8 cellular contexts compared by ENCODE assay signal in the genomic region with DNA sequence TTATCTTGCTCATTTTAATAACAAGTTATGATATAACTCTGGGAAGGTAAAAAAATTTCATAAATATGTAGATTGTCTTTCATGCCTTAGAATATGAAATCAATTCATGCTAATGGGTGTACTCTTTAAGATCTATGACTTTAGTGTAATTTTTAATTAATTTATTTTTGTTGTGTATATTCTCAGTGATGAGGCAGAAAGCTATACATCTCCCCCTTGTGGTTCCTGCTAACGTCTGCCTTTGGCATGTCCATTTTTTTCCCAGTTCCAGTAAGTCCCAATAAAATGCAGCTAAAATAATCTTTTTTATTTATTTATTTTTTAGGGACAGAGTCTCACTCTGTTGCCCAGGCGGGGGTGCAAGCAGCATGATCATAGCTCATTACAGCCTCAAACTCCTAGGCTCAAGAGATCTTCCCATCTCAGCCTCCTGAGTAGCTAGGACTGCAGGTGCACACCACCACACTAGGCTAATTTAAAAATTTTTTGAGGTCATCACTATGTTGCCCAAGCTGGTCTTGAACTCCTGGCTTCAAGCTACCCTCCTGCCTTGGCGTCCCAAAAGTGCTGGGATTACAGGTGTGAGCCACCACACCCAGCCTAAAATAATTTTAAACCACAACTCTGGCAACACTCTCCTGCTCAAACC. TPM values are rescaled to one million over a fixed set of nuclear protein-coding genes. Genes with fewer than 3 reads are reported as not detected.
DNase-seq lines count a peak whose midpoint lies in the region; ATAC-seq and TF ChIP-seq lines count a peak whose summit lies in the region.

No MANE protein-coding gene starts in this region.

- RAD21 ChIA-PET in HCT116 (lab: Charles Lee; ENCODE audit: low non-redundant PET in 1 of 2, low total read pairs in 2 of 2, uncharacterized antibody in 2 of 2, unreplicated experiment in 2 of 2) = interaction anchor here in 1 of 2 experiments (1.2 to 1.6 kb wide), 2 partner anchors 19 to 87 kb away, joined by 3 to 6 read pairs; no protein-coding TSS in a partner anchor

- no TSS peak for BruUV-seq in HCT116 (replicated peaks; lab: Mats Ljungman, UMichigan)

- H3K36me3 Mint-ChIP-seq in T-cell = no peaks in the 10 kb centered on the region

- H3K9me3 Mint-ChIP-seq in T-cell = no peaks in the 10 kb centered on the region

- no peak overlapping the region for H3K4me3 Mint-ChIP-seq in T-cell

- H3K4me1 Mint-ChIP-seq in T-cell = peaks cover 18 to 26% (median 25%) of the 10 kb centered on the region in 3 donors

- H3K4me1 ChIP-seq in HCT116 (ENCODE audit: control insufficient read depth in 1 of 2, insufficient read depth in 2 of 2, low read length in 2 of 2) = peaks cover 8 to 16% of the 10 kb centered on the region in 2 experiments; a peak in 3 of 4 replicates

- peaks cover 3 to 10% of the 10 kb centered on the region in 2 donors for H3K27me3 Mint-ChIP-seq in T-cell

- H3K9ac ChIP-seq in HCT116 (ENCODE audit: low read length) = no peak overlapping the region

- no peaks in the 10 kb centered on the region for H4K20me1 ChIP-seq in HCT116 (ENCODE audit: insufficient read depth)

- POLR2A ChIA-PET in HCT116 (lab: Charles Lee) (interaction anchor here (1.0 kb wide), 1 partner anchor 87 kb away, joined by 3 read pairs; no protein-coding TSS in a partner anchor), T-cell (lab: Charles Lee) (interaction anchor here in 1 of 2 donors (0.6 kb wide), 1 partner anchor 9 kb away, joined by 4 read pairs; no protein-coding TSS in a partner anchor)

- ATAC-seq in HCT116 (0 out of 2 replicates have a peak, but pooled peaks have one; percentile 21), T-cell (replicated peaks in 1 of 4) (no peak), HG03439 (IDR thresholded peaks at IDR 0.05; ENCODE audit: unreplicated experiment) (no peak), GM18520 (IDR thresholded peaks at IDR 0.05; ENCODE audit: unreplicated experiment) (no peak)

- in situ Hi-C loops in SK-MEL-5 (cut with HindIII; ENCODE audit: low pct_unique_long_range_greater_than_20kb, low sequenced_read_pairs) = no loop called here

- no peaks in the 10 kb centered on the region for H3K9me2 ChIP-seq in HCT116 (ENCODE audit: insufficient read depth)

- no peak for TF ChIP-seq POLR2A in HCT116 (IDR thresholded peaks at IDR 0.05; ENCODE audit: borderline replicate concordance, extremely low read depth, insufficient read depth, insufficient read length)

- intact Hi-C loops in HCT116 (cut with micrococcal nuclease) = loop anchor here (5.0 kb wide), 2 partner anchors 109 to 239 kb away; no protein-coding TSS in a partner anchor

- H3K9me3 ChIP-seq in HCT116 (ENCODE audit: control insufficient read depth in 1 of 2, insufficient read depth in 1 of 2, low read depth in 1 of 2, low read length in 2 of 2) = no peaks in the 10 kb centered on the region

- peaks cover 17% of the 10 kb centered on the region for H3K79me2 ChIP-seq in HCT116 (ENCODE audit: insufficient read depth, low read length)

- H3K4me2 ChIP-seq in HCT116 (ENCODE audit: low read length) = peak overlapping the region; percentile 29; the same call in 1 of the 2 replicates

- CTCF ChIA-PET in HCT116 (lab: Charles Lee) (interaction anchor here (0.8 to 2.7 kb wide), 23 partner anchors 10 to 607 kb away, joined by 3 to 23 read pairs (median 5); partner anchors contain the start of genes FNTB and SPTB), T-cell (lab: Charles Lee) (interaction anchor here (0.8 to 1.2 kb wide), 6 partner anchors 19 to 501 kb away, joined by 3 to 7 read pairs (median 4); no protein-coding TSS in a partner anchor)

- H3K4me3 ChIP-seq in HCT116 (replicated peaks in 1 of 2; ENCODE audit: low read depth in 1 of 2, low read length in 2 of 2) = no peak overlapping the region

- no peaks in the 10 kb centered on the region for H3K27me3 ChIP-seq in HCT116 (ENCODE audit: insufficient read depth, low read length)

- no peaks in the 10 kb centered on the region for H3K36me3 ChIP-seq in HCT116 (ENCODE audit: control insufficient read depth in 1 of 2, insufficient read depth in 2 of 2, low read length in 2 of 2)

- no peak overlapping the region for H3K27ac ChIP-seq in HCT116 (ENCODE audit: low read depth, low read length)

- H3K27ac Mint-ChIP-seq in T-cell = no peak overlapping the region

- DNase-seq in AG09319 (ENCODE audit: extremely low read depth, low read depth) (no peak), HCT116 (ENCODE audit: low read depth, low spot score) (peak; percentile 39), SK-MEL-5 (ENCODE audit: low read depth, low spot score) (peak; percentile 55), hepatic stellate cell (ENCODE audit: low spot score) (peak; percentile 22), T-cell (no peak)
- DNase-seq in stimulated activated CD4-positive, alpha-beta T cell treated with anti-CD3 and anti-CD28 coated beads, Interleukin-2, amount 100 ng/mL, for 24 hours = no peak

- TF ChIP-seq RAD21 in HCT116 (IDR thresholded peaks at IDR 0.05; ENCODE audit: low read depth) = peak; percentile 65

- peak overlapping the region; percentile 91 for H2AFZ ChIP-seq in HCT116 (ENCODE audit: low read depth, low read length, poor library complexity, severe bottlenecking)

- TF ChIP-seq CTCF in AG09319 (IDR thresholded peaks at IDR 0.05; ENCODE audit: low read depth, low read length) = peak; percentile 67
- TF ChIP-seq CTCF in HCT116 (IDR thresholded peaks at IDR 0.05 in 2 of 3, conservative IDR thresholded peaks at IDR 0.05 in 1 of 3; ENCODE audit: borderline replicate concordance in 1 of 3, insufficient read depth in 1 of 3, low read depth in 2 of 3, low read length in 2 of 3) = peak; percentile 63 to 81 (median 65)

TF ChIP-seq in HCT116, 20 proteins besides CTCF, POLR2A, EP300 and RAD21:
- TF ChIP-seq, protein P1, sequence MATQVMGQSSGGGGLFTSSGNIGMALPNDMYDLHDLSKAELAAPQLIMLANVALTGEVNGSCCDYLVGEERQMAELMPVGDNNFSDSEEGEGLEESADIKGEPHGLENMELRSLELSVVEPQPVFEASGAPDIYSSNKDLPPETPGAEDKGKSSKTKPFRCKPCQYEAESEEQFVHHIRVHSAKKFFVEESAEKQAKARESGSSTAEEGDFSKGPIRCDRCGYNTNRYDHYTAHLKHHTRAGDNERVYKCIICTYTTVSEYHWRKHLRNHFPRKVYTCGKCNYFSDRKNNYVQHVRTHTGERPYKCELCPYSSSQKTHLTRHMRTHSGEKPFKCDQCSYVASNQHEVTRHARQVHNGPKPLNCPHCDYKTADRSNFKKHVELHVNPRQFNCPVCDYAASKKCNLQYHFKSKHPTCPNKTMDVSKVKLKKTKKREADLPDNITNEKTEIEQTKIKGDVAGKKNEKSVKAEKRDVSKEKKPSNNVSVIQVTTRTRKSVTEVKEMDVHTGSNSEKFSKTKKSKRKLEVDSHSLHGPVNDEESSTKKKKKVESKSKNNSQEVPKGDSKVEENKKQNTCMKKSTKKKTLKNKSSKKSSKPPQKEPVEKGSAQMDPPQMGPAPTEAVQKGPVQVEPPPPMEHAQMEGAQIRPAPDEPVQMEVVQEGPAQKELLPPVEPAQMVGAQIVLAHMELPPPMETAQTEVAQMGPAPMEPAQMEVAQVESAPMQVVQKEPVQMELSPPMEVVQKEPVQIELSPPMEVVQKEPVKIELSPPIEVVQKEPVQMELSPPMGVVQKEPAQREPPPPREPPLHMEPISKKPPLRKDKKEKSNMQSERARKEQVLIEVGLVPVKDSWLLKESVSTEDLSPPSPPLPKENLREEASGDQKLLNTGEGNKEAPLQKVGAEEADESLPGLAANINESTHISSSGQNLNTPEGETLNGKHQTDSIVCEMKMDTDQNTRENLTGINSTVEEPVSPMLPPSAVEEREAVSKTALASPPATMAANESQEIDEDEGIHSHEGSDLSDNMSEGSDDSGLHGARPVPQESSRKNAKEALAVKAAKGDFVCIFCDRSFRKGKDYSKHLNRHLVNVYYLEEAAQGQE (IDR thresholded peaks at IDR 0.05; ENCODE audit: low read depth) = no peak
- TF ChIP-seq, protein P2, sequence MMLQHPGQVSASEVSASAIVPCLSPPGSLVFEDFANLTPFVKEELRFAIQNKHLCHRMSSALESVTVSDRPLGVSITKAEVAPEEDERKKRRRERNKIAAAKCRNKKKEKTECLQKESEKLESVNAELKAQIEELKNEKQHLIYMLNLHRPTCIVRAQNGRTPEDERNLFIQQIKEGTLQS (IDR thresholded peaks at IDR 0.05) = no peak
- no peak for TF ChIP-seq POLR2AphosphoS5 (IDR thresholded peaks at IDR 0.05; ENCODE audit: low read depth, low read length)
- no peak for TF ChIP-seq CEBPB (IDR thresholded peaks at IDR 0.05; ENCODE audit: low read depth)

RNA-seq across cellular contexts. Expression of gene CHURC1, which starts 3.3 kb away (rescaled TPM):
- total RNA-seq in HCT116 (2021; ENCODE audit: unreplicated experiment) (47.5 TPM), T-cell (10 to 100 TPM; 57.6 to 99.7 (median 91.1) TPM)
- polyA plus RNA-seq in HCT116 (2012) = 23.0 and 27.3 TPM in 2 replicates
- 46.6 and 53.4 TPM in 2 replicates for total RNA-seq in SK-MEL-5 (2014; rRNA removed; shearing (Covaris generic))
- 26.8 and 39.6 TPM in 2 replicates for polyA plus RNA-seq in SK-MEL-5 (2015; cell fraction: cytosol; rRNA removed)
- polyA plus RNA-seq in SK-MEL-5 (2015; cell fraction: nucleus; rRNA removed) = 17.2 and 18.0 TPM in 2 replicates

RNA-seq across cellular contexts. Expression of gene SPTB, which starts 31.3 kb away (rescaled TPM):
- total RNA-seq in HCT116 (2021; ENCODE audit: unreplicated experiment) (4.2 TPM), T-cell (under 1 TPM; 0.07 to 0.13 (median 0.09) TPM)
- polyA plus RNA-seq in HCT116 (2012) = 4.2 TPM in 2 replicates
- total RNA-seq in SK-MEL-5 (2014; rRNA removed; shearing (Covaris generic)) = 0.05 TPM in 1 of 2 replicates, not detected in the other
- 0.01 TPM in 1 of 2 replicates, not detected in the other for polyA plus RNA-seq in SK-MEL-5 (2015; cell fraction: cytosol; rRNA removed)
- polyA plus RNA-seq in SK-MEL-5 (2015; cell fraction: nucleus; rRNA removed) = not detected in 2 replicates

RNA-seq across cellular contexts. Expression of gene GPX2, which starts 31.6 kb away (rescaled TPM):
- 0.61 TPM for total RNA-seq in HCT116 (2021; ENCODE audit: unreplicated experiment)
- 0.10 and 0.22 TPM in 2 replicates for polyA plus RNA-seq in HCT116 (2012)
- not detected in 2 replicates for total RNA-seq in SK-MEL-5 (2014; rRNA removed; shearing (Covaris generic))
- polyA plus RNA-seq in SK-MEL-5 (2015; cell fraction: cytosol; rRNA removed) = not detected in 2 replicates
- polyA plus RNA-seq in SK-MEL-5 (2015; cell fraction: nucleus; rRNA removed) = not detected in 2 replicates
- total RNA-seq in T-cell = under 1 TPM in 3 of 5 donors, not detected in 2; 0.56 to 0.93 (median 0.89) TPM

Comparison
In these comparisons a context has a peak if more than half of its experiments do, and no peak if none do; other contexts are left out.
1. DNase-seq: peak in HCT116 (single experiment), SK-MEL-5 (single experiment) and hepatic stellate cell (single experiment); none in AG09319 (single experiment), T-cell (0 of 34) and stimulated activated CD4-positive, alpha-beta T cell treated with anti-CD3 and anti-CD28 coated beads, Interleukin-2, amount 100 ng/mL, for 24 hours (0 of 2).